15 cellular contexts compared by ENCODE assay signal in the genomic region with DNA sequence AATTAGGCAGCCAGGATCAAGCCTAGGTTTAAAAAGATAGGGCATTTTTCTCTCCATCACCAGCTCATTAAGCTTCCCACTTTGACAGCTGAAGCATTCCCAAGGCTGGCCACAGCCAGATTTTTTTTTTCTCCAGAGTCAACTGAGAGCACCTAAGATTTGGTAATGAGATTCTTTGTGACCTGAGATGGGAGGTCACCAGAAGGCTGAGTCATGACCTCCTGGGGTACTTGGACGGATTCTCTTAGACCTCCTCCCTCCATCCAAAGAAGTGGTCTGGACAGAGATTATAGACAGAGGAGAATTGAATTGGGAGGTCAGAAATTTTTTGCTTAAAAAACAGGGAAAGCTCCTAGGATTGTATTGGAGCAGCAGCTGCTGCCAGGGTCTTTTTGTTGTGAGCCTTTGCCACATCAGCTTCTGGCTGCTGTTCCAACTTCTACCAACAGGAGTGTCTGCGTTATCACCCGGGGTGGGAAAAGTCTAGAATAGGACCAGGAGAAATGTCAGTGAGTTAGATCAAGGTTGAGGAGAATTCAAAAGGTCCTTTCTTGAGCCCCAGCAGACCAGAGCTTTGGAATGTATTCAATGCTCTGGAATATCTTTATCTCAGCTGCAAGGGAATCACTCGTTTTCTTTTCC.
DNase-seq lines count a peak whose midpoint lies in the region; ATAC-seq, FAIRE-seq and TF ChIP-seq lines count a peak whose summit lies in the region.
"Had no signal": no experiment of that assay in that cellular context is flagged by ENCODE, and none has a peak within 500 bp of the region (broad histone marks: within the 10 kb centered on the region; RNA-seq: fewer than 3 reads in every experiment).

No MANE protein-coding gene starts in this region.

- H3K9ac ChIP-seq in KMS-11: no peak overlapping the region
- no peak overlapping the region for H3K9ac ChIP-seq in neural progenitor cell

- H3K36me3 ChIP-seq in GM06990 (ENCODE audit: control insufficient read depth, insufficient read depth, low read length): no peaks in the 10 kb centered on the region
- no peaks in the 10 kb centered on the region for H3K36me3 ChIP-seq in KMS-11 (ENCODE audit: insufficient read depth)
- H3K36me3 ChIP-seq in neural progenitor cell: no peaks in the 10 kb centered on the region
- H3K36me3 ChIP-seq in small intestine (ENCODE audit: control insufficient read depth in 2 of 2, insufficient read depth in 2 of 2, low read length in 2 of 2): no peaks in the 10 kb centered on the region
- no peaks in the 10 kb centered on the region for H3K36me3 ChIP-seq in left lung
- H3K36me3 ChIP-seq: gastrocnemius medialis, lower lobe of right lung had no signal

- H3K79me2 ChIP-seq in KMS-11 (ENCODE audit: insufficient read depth, low read depth) (no peaks in the 10 kb centered on the region), neural progenitor cell (ENCODE audit: low read depth) (no peaks in the 10 kb centered on the region)

- peak; percentile 34 for TF ChIP-seq CTCF in GM06990 (IDR thresholded peaks at IDR 0.05; ENCODE audit: insufficient read depth, low read length, poor library complexity, severe bottlenecking)
- 0 out of 2 replicates have a peak, but pooled peaks have one; percentile 19 for TF ChIP-seq CTCF in KMS-11 (conservative IDR thresholded peaks at IDR 0.05; ENCODE audit: low read depth, low read length)
- peak; percentile 20 for TF ChIP-seq CTCF in astrocyte of the cerebellum (IDR thresholded peaks at IDR 0.05; ENCODE audit: low read depth, low read length, missing control alignments)
- TF ChIP-seq CTCF in neural progenitor cell (IDR thresholded peaks at IDR 0.05): peak; percentile 59
- TF ChIP-seq CTCF in left lung (IDR thresholded peaks at IDR 0.05): peak in 1 of 2 donors; percentile 12

- WGBS in small intestine, 3 donors: 18 to 29% (median 20%) methylated on average over 4 of the region's 4 CpGs

- H3K36me3 Mint-ChIP-seq in neural progenitor cell: no peaks in the 10 kb centered on the region

- in situ Hi-C loops in astrocyte of the cerebellum (cut with HindIII; ENCODE audit: low sequenced_read_pairs): no loop called here

- no peak overlapping the region for H3K4me2 ChIP-seq in KMS-11
- H3K4me2 ChIP-seq in neural progenitor cell: no peak overlapping the region

- no peak overlapping the region for H3K4me3 Mint-ChIP-seq in neural progenitor cell
- H3K4me3 Mint-ChIP-seq: activated T-cell treated with anti-CD3 and anti-CD28 coated beads, Interleukin-2, amount 50 U/mL, for 24 hours had no signal

- no peaks in the 10 kb centered on the region for H3K27me3 ChIP-seq in GM06990 (replicated peaks; ENCODE audit: control insufficient read depth, insufficient read depth, low read length)
- no peaks in the 10 kb centered on the region for H3K27me3 ChIP-seq in KMS-11 (ENCODE audit: insufficient read depth, low read depth)
- H3K27me3 ChIP-seq in neural progenitor cell: no peaks in the 10 kb centered on the region
- H3K27me3 ChIP-seq in small intestine (ENCODE audit: control insufficient read depth in 2 of 2, insufficient read depth in 2 of 2, low read length in 2 of 2): no peaks in the 10 kb centered on the region
- no peaks in the 10 kb centered on the region for H3K27me3 ChIP-seq in left lung
- H3K27me3 ChIP-seq: gastrocnemius medialis had no signal

- H3K27ac ChIP-seq in KMS-11 (no peak overlapping the region), neural progenitor cell (no peak overlapping the region), small intestine (ENCODE audit: low read depth in 1 of 2, low read length in 1 of 2) (no peak overlapping the region), left lung (no peak overlapping the region)
- H3K27ac ChIP-seq: gastrocnemius medialis, lower lobe of right lung had no signal

- no peaks in the 10 kb centered on the region for H3K9me3 ChIP-seq in neural progenitor cell (ENCODE audit: low read depth)
- H3K9me3 ChIP-seq in small intestine (ENCODE audit: control insufficient read depth, low read depth): no peaks in the 10 kb centered on the region
- peaks cover 0 to 2% of the 10 kb centered on the region in 2 donors for H3K9me3 ChIP-seq in left lung
- H3K9me3 ChIP-seq: gastrocnemius medialis, lower lobe of right lung had no signal

- intact Hi-C loops in left lung (cut with DNase I): no loop called here

- H3K4me1 ChIP-seq in KMS-11 (ENCODE audit: low read depth, poor library complexity, severe bottlenecking) (no peaks in the 10 kb centered on the region), neural progenitor cell (peaks cover 7% of the 10 kb centered on the region), small intestine (ENCODE audit: control insufficient read depth in 2 of 2, insufficient read depth in 1 of 2, low read depth in 1 of 2, low read length in 1 of 2) (no peaks in the 10 kb centered on the region), left lung (no peaks in the 10 kb centered on the region)
- H3K4me1 ChIP-seq: gastrocnemius medialis, lower lobe of right lung had no signal

- H3K9me3 Mint-ChIP-seq in neural progenitor cell: no peaks in the 10 kb centered on the region

- no peak overlapping the region for H3K4me3 ChIP-seq in GM06990 (replicated peaks; ENCODE audit: low read depth, low read length)
- no peak overlapping the region for H3K4me3 ChIP-seq in KMS-11 (IDR thresholded peaks at IDR 0.05; ENCODE audit: insufficient read depth, low read depth, low read length)
- H3K4me3 ChIP-seq in astrocyte of the cerebellum (ENCODE audit: low read depth, low read length): no peak overlapping the region
- H3K4me3 ChIP-seq in neural progenitor cell: no peak overlapping the region
- no peak overlapping the region for H3K4me3 ChIP-seq in small intestine (ENCODE audit: low read depth in 1 of 2, low read length in 2 of 2)
- no peak overlapping the region for H3K4me3 ChIP-seq in left lung
- H3K4me3 ChIP-seq: gastrocnemius medialis, lower lobe of right lung had no signal

- peaks cover 18% of the 10 kb centered on the region for H3K4me1 Mint-ChIP-seq in neural progenitor cell

- FAIRE-seq in small intestine (lab: Jason Lieb, UNC): no peak
- FAIRE-seq: GM18507 had no signal

- no peaks in the 10 kb centered on the region for H3K27me3 Mint-ChIP-seq in neural progenitor cell (ENCODE audit: insufficient read depth, low read depth)
- H3K27me3 Mint-ChIP-seq: activated T-cell treated with anti-CD3 and anti-CD28 coated beads, Interleukin-2, amount 50 U/mL, for 24 hours had no signal

- no peaks in the 10 kb centered on the region for H4K20me1 ChIP-seq in KMS-11 (ENCODE audit: insufficient read depth)
- H4K20me1 ChIP-seq in neural progenitor cell (ENCODE audit: low read depth): no peaks in the 10 kb centered on the region

- peaks cover 5% of the 10 kb centered on the region for H3F3A ChIP-seq in neural progenitor cell (ENCODE audit: low read depth)

- H2AFZ ChIP-seq in KMS-11 (ENCODE audit: low read depth): no peak overlapping the region
- no peak overlapping the region for H2AFZ ChIP-seq in neural progenitor cell (replicated peaks)

- ATAC-seq in left lung: no peak
- ATAC-seq in HG02870 (IDR thresholded peaks at IDR 0.05; ENCODE audit: unreplicated experiment): no peak
- ATAC-seq: gastrocnemius medialis, lower lobe of right lung had no signal

- no peak for DNase-seq in GM06990 (ENCODE audit: extremely low read depth, insufficient read length)
- DNase-seq in astrocyte of the cerebellum (ENCODE audit: low read depth): no peak
- peak; percentile 54 for DNase-seq in neural progenitor cell (ENCODE audit: low spot score)
- DNase-seq in small intestine: no peak
- no peak for DNase-seq in left lung
- DNase-seq: activated T-cell treated with anti-CD3 and anti-CD28 coated beads, Interleukin-2, amount 50 U/mL, for 24 hours; amygdala; gastrocnemius medialis; lower lobe of right lung; NCI-H1105; posterior cingulate gyrus; stimulated activated CD4-positive, alpha-beta T cell treated with anti-CD3 and anti-CD28 coated beads, Interleukin-4, amount 100 ng/mL, for 4 hours had no signal

- no peak overlapping the region for H3K27ac Mint-ChIP-seq in neural progenitor cell
- H3K27ac Mint-ChIP-seq: activated T-cell treated with anti-CD3 and anti-CD28 coated beads, Interleukin-2, amount 50 U/mL, for 24 hours had no signal
